ENCODE assay signal across 27 cellular contexts in the genomic region with DNA sequence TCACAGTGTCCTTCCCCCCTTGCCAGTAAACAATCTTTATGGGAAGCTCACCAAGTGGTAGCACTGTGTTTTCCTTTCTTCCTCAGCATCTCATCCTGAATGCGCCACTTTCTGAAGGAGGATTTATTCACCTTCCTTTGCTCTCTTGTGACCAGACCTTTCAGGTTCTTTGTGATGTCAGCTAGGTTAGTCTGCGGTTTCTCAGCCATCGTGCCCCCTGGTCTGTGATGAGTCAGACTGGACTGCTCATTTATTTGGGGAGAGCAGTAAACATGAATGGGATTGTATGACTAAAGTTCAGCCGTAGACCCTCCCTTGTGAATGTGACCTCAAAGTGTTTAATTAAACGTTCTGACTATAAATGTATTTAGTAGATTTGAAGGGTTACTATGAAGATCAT.
DNase-seq lines count a peak whose midpoint lies in the region; ATAC-seq, FAIRE-seq and TF ChIP-seq lines count a peak whose summit lies in the region.
"Had no signal": no experiment of that assay in that cellular context is flagged by ENCODE, and none has a peak within 500 bp of the region (broad histone marks: within the 10 kb centered on the region; RNA-seq: fewer than 3 reads in every experiment).

No MANE protein-coding gene starts in this region.

- RAD21 ChIA-PET in GM12878 (lab: Charles Lee; ENCODE audit: unreplicated experiment) = no interaction called here

- H3K14ac ChIP-seq in trophoblast cell (ENCODE audit: low read length) = no peak overlapping the region

- H4K91ac ChIP-seq in trophoblast cell (ENCODE audit: low read depth, low read length) = no peak overlapping the region

- H3K4me3 ChIP-seq in GM12865 (ENCODE audit: low read depth, low read length) = no peak overlapping the region
- no peak overlapping the region for H3K4me3 ChIP-seq in GM12878
- H3K4me3 ChIP-seq in trophoblast cell (ENCODE audit: low read depth, low read length) = no peak overlapping the region
- H3K4me3 ChIP-seq: BLaER1 treated with 17β-estradiol and CSF1 and Interleukin-3, amounts not matched to agents 10 nM and 100 nM; GM23248; lower lobe of right lung; psoas muscle; spleen; vagina had no signal

- no peak overlapping the region for H4K8ac ChIP-seq in trophoblast cell (ENCODE audit: low read depth, low read length)

- WGBS in GM12878 (ENCODE audit: insufficient coverage, insufficient replicate concordance, low lambda C conversion rate, missing lambda C conversion rate) = 7% methylated on average over 5 of the region's 5 CpGs
- WGBS in trophoblast cell (ENCODE audit: extremely low coverage, insufficient coverage, insufficient read length) = no CpG with 5 or more reads among the region's 5 CpGs

- H2AK5ac ChIP-seq in trophoblast cell (ENCODE audit: low read length) = no peak overlapping the region

- no peak for ATAC-seq in GM12878
- ATAC-seq: activated T-helper 17 cell treated with anti-CD3 and anti-CD28 coated beads, Interleukin-2, amount 50 U/mL, for 72 hours; lower lobe of right lung; psoas muscle had no signal

- H3K27ac ChIP-seq in GM12878 (ENCODE audit: control insufficient read depth, insufficient read depth) (no peak overlapping the region), trophoblast cell (ENCODE audit: low read depth, low read length) (no peak overlapping the region)
- H3K27ac ChIP-seq: GM23248, lower lobe of right lung, psoas muscle, spleen, vagina had no signal

- TF ChIP-seq CTCF in GM12865 (IDR thresholded peaks at IDR 0.05; ENCODE audit: insufficient read depth, low read depth, low read length, missing control alignments) (no peak), GM12878 (IDR thresholded peaks at IDR 0.05 in 2 of 3, conservative IDR thresholded peaks at IDR 0.05 in 1 of 3; ENCODE audit: control insufficient read depth in 2 of 3, extremely low read depth in 1 of 3, insufficient read depth in 1 of 3, low read depth in 3 of 3, low read length in 3 of 3) (no peak)

- H3K18ac ChIP-seq in trophoblast cell (ENCODE audit: low read length) = no peak overlapping the region

- H2BK120ac ChIP-seq in trophoblast cell (ENCODE audit: insufficient read depth, low read length, poor library complexity) = no peak overlapping the region

- H3K27me3 ChIP-seq in GM12878 (replicated peaks in 1 of 2; ENCODE audit: control insufficient read depth in 2 of 2, insufficient read depth in 2 of 2, low read length in 1 of 2) (no peaks in the 10 kb centered on the region), trophoblast cell (ENCODE audit: insufficient read depth, low read length) (no peaks in the 10 kb centered on the region)
- H3K27me3 ChIP-seq: BLaER1 treated with 17β-estradiol and CSF1 and Interleukin-3, amounts not matched to agents 10 nM and 100 nM; vagina had no signal

- CTCF ChIA-PET in GM12878 (lab: Yijun Ruan, JAX) = no interaction called here

- H3K9ac ChIP-seq in GM12878 (ENCODE audit: control insufficient read depth, insufficient read depth, low read length) = no peak overlapping the region
- H3K9ac ChIP-seq in trophoblast cell (ENCODE audit: low read length) = peak overlapping the region; percentile 25
- H3K9ac ChIP-seq: BLaER1 treated with 17β-estradiol and CSF1 and Interleukin-3, amounts not matched to agents 10 nM and 100 nM; GM23248 had no signal

- POLR2A ChIA-PET in GM12878 (lab: Charles Lee) = no interaction called here

- H3K4me1 ChIP-seq in GM12878 (ENCODE audit: control insufficient read depth, insufficient read depth, low read length) = no peaks in the 10 kb centered on the region
- peaks cover 2% of the 10 kb centered on the region in 2 experiments for H3K4me1 ChIP-seq in trophoblast cell (ENCODE audit: control insufficient read depth in 1 of 2, insufficient read depth in 2 of 2, low read length in 2 of 2)
- H3K4me1 ChIP-seq: psoas muscle, vagina had no signal

- H3K79me2 ChIP-seq in GM12878 (ENCODE audit: control insufficient read depth, insufficient read depth, low read length) = no peaks in the 10 kb centered on the region
- H3K79me2 ChIP-seq in trophoblast cell (ENCODE audit: control insufficient read depth, insufficient read depth, low read length, poor library complexity) = no peaks in the 10 kb centered on the region

- H2AFZ ChIP-seq in GM12878 (ENCODE audit: control insufficient read depth, low read depth, low read length) = no peak overlapping the region
- H2AFZ ChIP-seq in trophoblast cell (ENCODE audit: insufficient read depth, low read length, poor library complexity) = no peak overlapping the region
- H2AFZ ChIP-seq: GM23248 had no signal

- SMC1A ChIA-PET in GM12878 (lab: Charles Lee; ENCODE audit: uncharacterized antibody, unreplicated experiment) = no interaction called here

- no peaks in the 10 kb centered on the region for H3K9me3 ChIP-seq in GM12878 (replicated peaks; ENCODE audit: control insufficient read depth, insufficient read depth, low read length)
- peaks cover 2% of the 10 kb centered on the region for H3K9me3 ChIP-seq in trophoblast cell (ENCODE audit: insufficient read depth, low read depth, low read length)
- H3K9me3 ChIP-seq: lower lobe of right lung, psoas muscle, vagina had no signal

- H4K20me1 ChIP-seq in GM12878 (ENCODE audit: control insufficient read depth, insufficient read depth) = no peaks in the 10 kb centered on the region
- H4K20me1 ChIP-seq: BLaER1 treated with 17β-estradiol and CSF1 and Interleukin-3, amounts not matched to agents 10 nM and 100 nM had no signal

- no peak overlapping the region for H2BK12ac ChIP-seq in trophoblast cell (ENCODE audit: low read length)

- DNase-seq in GM12865 (ENCODE audit: low read depth) (peak; percentile 29), M059J (ENCODE audit: low read depth) (peak; percentile 62), GM12878 (ENCODE audit: low read depth, low spot score) (no peak), trophoblast cell (no peak), SK-N-DZ (ENCODE audit: low spot score) (no peak)
- no peak for DNase-seq in stimulated activated naive CD4-positive, alpha-beta T cell (lab: John Stamatoyannopoulos, UW)
- no peak for DNase-seq in stimulated activated CD4-positive, alpha-beta T cell treated with anti-CD3 and anti-CD28 coated beads, Interleukin-15, amount 100 ng/mL, for 24 hours
- DNase-seq in activated CD4-positive, CD25-positive, alpha-beta regulatory T cell (lab: John Stamatoyannopoulos, UW) = no peak
- DNase-seq: ACHN; activated CD4-positive, alpha-beta T cell treated with anti-CD3 and anti-CD28 coated beads, Interleukin-2, amount 10 ng/mL, durations not matched to agents 7 days and 5 days; activated naive CD8-positive, alpha-beta T cell treated with anti-CD3 and anti-CD28 coated beads, Interleukin-2, amount 10 ng/mL, durations not matched to agents 7 days and 5 days; GDM1; GM23248; Karpas-422; lower lobe of right lung; NCI-H1105; NCI-H2107; NCI-H524; psoas muscle; SHP77 treated with DMSO at 0.1 percent for 48 hours; spleen; T-helper 1 cell had no signal

- no peak for TF ChIP-seq RAD21 in GM12878 (IDR thresholded peaks at IDR 0.05; ENCODE audit: insufficient read depth, low read depth, low read length)

- H3K4ac ChIP-seq in trophoblast cell (ENCODE audit: low read depth, low read length) = no peak overlapping the region

- no peaks in the 10 kb centered on the region for H3K36me3 ChIP-seq in GM12878 (ENCODE audit: control insufficient read depth in 2 of 2, insufficient read depth in 2 of 2, low read length in 1 of 2)
- no peaks in the 10 kb centered on the region for H3K36me3 ChIP-seq in trophoblast cell (ENCODE audit: control insufficient read depth in 1 of 2, insufficient read depth in 2 of 2, low read length in 2 of 2)
- H3K36me3 ChIP-seq: BLaER1 treated with 17β-estradiol and CSF1 and Interleukin-3, amounts not matched to agents 10 nM and 100 nM; lower lobe of right lung; spleen; vagina had no signal

- no peak overlapping the region for H4K12ac ChIP-seq in trophoblast cell (ENCODE audit: low read depth, low read length)

- H3K4me2 ChIP-seq in GM12878 (ENCODE audit: control insufficient read depth, insufficient read depth) (no peak overlapping the region), trophoblast cell (ENCODE audit: low read length) (no peak overlapping the region)
- H3K4me2 ChIP-seq: BLaER1 treated with 17β-estradiol and CSF1 and Interleukin-3, amounts not matched to agents 10 nM and 100 nM had no signal

- no peak for TF ChIP-seq EP300 in GM12878 (IDR thresholded peaks at IDR 0.05; ENCODE audit: borderline replicate concordance in 1 of 2, control insufficient read depth in 1 of 2, low read depth in 2 of 2, low read length in 2 of 2)

- no peak overlapping the region for H2BK5ac ChIP-seq in trophoblast cell (ENCODE audit: low read depth, low read length, poor library complexity)

- no peaks in the 10 kb centered on the region for H3K79me1 ChIP-seq in trophoblast cell (ENCODE audit: low read length)

- H3K23ac ChIP-seq in trophoblast cell (ENCODE audit: low read length) = no peak overlapping the region

- TF ChIP-seq POLR2A in GM12878 (IDR thresholded peaks at IDR 0.05; ENCODE audit: low read depth, low read length) = no peak

- intact Hi-C loops in GM12878 (cut with micrococcal nuclease; ENCODE audit: unreplicated experiment) = no loop called here

- BruUV-seq in GM12878 (replicated peaks; lab: Mats Ljungman, UMichigan) = no TSS peak

- no peak for FAIRE-seq in GM12878 (lab: Jason Lieb, UNC)
- FAIRE-seq: endometrium, GM19239 had no signal

- in situ Hi-C loops in GM12878 (cut with MboI) = no loop called here

TF ChIP-seq in GM12878, 131 proteins besides CTCF, POLR2A, EP300 and RAD21:
- TF ChIP-seq SRF (IDR thresholded peaks at IDR 0.05; ENCODE audit: low read depth in 2 of 2, low read length in 2 of 2) (no peak), RUNX3 (IDR thresholded peaks at IDR 0.05; ENCODE audit: low read length) (0 out of 2 replicates have a peak, but pooled peaks have one; percentile 17)

Comparison
In these comparisons a context has a peak if more than half of its experiments do, and no peak if none do; other contexts are left out.
1. DNase-seq: peak in GM12865 (single experiment) and M059J (single experiment); none in GM12878 (single experiment), trophoblast cell (0 of 2), stimulated activated naive CD4-positive, alpha-beta T cell (0 of 6), stimulated activated CD4-positive, alpha-beta T cell treated with anti-CD3 and anti-CD28 coated beads, Interleukin-15, amount 100 ng/mL, for 24 hours (single experiment), activated CD4-positive, CD25-positive, alpha-beta regulatory T cell (0 of 4) and SK-N-DZ (single experiment).